17 cellular contexts compared by ENCODE assay signal in the genomic region with DNA sequence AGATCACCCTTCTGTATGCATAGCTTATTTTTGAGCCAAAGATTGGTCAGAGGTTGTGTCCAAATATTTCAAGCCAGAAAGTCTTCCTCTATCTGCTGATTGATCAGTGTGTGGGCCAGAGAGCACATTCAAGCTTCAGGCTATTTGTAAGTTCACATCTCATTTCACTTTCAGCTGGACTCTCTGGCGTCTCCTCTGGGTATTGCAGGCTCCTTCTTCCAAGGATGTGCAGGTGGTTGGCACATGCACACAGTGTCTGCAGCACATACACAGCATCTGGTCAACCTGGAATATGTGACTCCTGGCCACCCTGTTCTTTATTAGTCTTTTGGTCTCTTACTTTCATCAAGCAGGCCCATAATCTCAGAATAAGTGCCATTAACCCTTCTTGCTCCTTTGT.
DNase-seq lines count a peak whose midpoint lies in the region; ATAC-seq, FAIRE-seq and TF ChIP-seq lines count a peak whose summit lies in the region.
"Had no signal": no experiment of that assay in that cellular context is flagged by ENCODE, and none has a peak within 500 bp of the region (broad histone marks: within the 10 kb centered on the region; RNA-seq: fewer than 3 reads in every experiment).

No MANE protein-coding gene starts in this region.

- peak; percentile 7 for DNase-seq in Calu3
- peak; percentile 46 for DNase-seq in HT-29 (ENCODE audit: low spot score)
- peak; percentile 7 for DNase-seq in amniotic epithelial cell (ENCODE audit: low read depth)
- no peak for DNase-seq in keratinocyte (ENCODE audit: low read depth, low spot score)
- DNase-seq in HAP-1 (ENCODE audit: low spot score in 2 of 2): no peak
- DNase-seq in SW480 (ENCODE audit: low spot score): no peak
- DNase-seq in CD4-positive, alpha-beta T cell: no peak
- DNase-seq in tibial nerve (ENCODE audit: low spot score in 2 of 2): no peak
- DNase-seq: activated naive CD8-positive, alpha-beta T cell treated with anti-CD3 and anti-CD28 coated beads, Interleukin-2, amount 50 U/mL, for 24 hours; C1 segment of cervical spinal cord; dorsolateral prefrontal cortex; gastrocnemius medialis; NCI-H2081 treated with DMSO at 0.1 percent for 48 hours; stimulated activated CD4-positive, alpha-beta T cell treated with anti-CD3 and anti-CD28 coated beads, Interleukin-2, amount 100 ng/mL, for 48 hours; stimulated activated naive B cell treated with anti-CD40 and anti-IgM and Interleukin-4, amounts not matched to agents 10 μg/mL and 1 μg/mL and 100 μg/mL, for 72 hours had no signal

- H3K27ac Mint-ChIP-seq in Calu3 (ENCODE audit: unreplicated experiment): no peak overlapping the region
- no peak overlapping the region for H3K27ac Mint-ChIP-seq in CD4-positive, alpha-beta T cell
- H3K27ac Mint-ChIP-seq: activated naive CD8-positive, alpha-beta T cell treated with anti-CD3 and anti-CD28 coated beads, Interleukin-2, amount 50 U/mL, for 24 hours; stimulated activated naive B cell treated with anti-CD40 and anti-IgM and Interleukin-4, amounts not matched to agents 10 μg/mL and 1 μg/mL and 100 μg/mL, for 72 hours had no signal

- H3K36me3 ChIP-seq in keratinocyte (ENCODE audit: control insufficient read depth in 2 of 2, extremely low read depth in 1 of 2, insufficient read depth in 2 of 2, low read length in 2 of 2) (no peaks in the 10 kb centered on the region), HAP-1 (replicated peaks) (no peaks in the 10 kb centered on the region), tibial nerve (no peaks in the 10 kb centered on the region)
- H3K36me3 ChIP-seq: gastrocnemius medialis had no signal

- no peak for TF ChIP-seq POLR2A in tibial nerve (IDR thresholded peaks at IDR 0.05)

- 61 to 65% methylated on average over 1 of the region's 1 CpG for WGBS in tibial nerve, 2 donors

- peaks cover 9% of the 10 kb centered on the region for H3K4me1 Mint-ChIP-seq in Calu3 (ENCODE audit: low read depth, unreplicated experiment)
- no peaks in the 10 kb centered on the region for H3K4me1 Mint-ChIP-seq in CD4-positive, alpha-beta T cell (ENCODE audit: low read depth)
- H3K4me1 Mint-ChIP-seq: activated naive CD8-positive, alpha-beta T cell treated with anti-CD3 and anti-CD28 coated beads, Interleukin-2, amount 50 U/mL, for 24 hours; stimulated activated naive B cell treated with anti-CD40 and anti-IgM and Interleukin-4, amounts not matched to agents 10 μg/mL and 1 μg/mL and 100 μg/mL, for 72 hours had no signal

- no TSS peak for BruUV-seq in Calu3 (replicated peaks; lab: Mats Ljungman, UMichigan)

- no peak overlapping the region for H3K4me2 ChIP-seq in keratinocyte (ENCODE audit: control insufficient read depth, extremely low read depth, insufficient read depth, low read depth, low read length)
- H3K4me2 ChIP-seq: KMS-11 had no signal

- no peaks in the 10 kb centered on the region for H3K9me3 ChIP-seq in keratinocyte (ENCODE audit: control insufficient read depth, low read depth, low read length)
- no peaks in the 10 kb centered on the region for H3K9me3 ChIP-seq in HAP-1
- no peaks in the 10 kb centered on the region for H3K9me3 ChIP-seq in CD4-positive, alpha-beta T cell (ENCODE audit: control insufficient read depth, low read length)
- no peaks in the 10 kb centered on the region for H3K9me3 ChIP-seq in tibial nerve
- H3K9me3 ChIP-seq: gastrocnemius medialis had no signal

- dilution Hi-C loops in keratinocyte (cut with MboI; ENCODE audit: extremely low pct_ligation_motif_present, low sequenced_read_pairs): no loop called here

- no peak overlapping the region for H2AFZ ChIP-seq in keratinocyte (ENCODE audit: control insufficient read depth, low read length)

- no peak overlapping the region for H3K4me3 ChIP-seq in keratinocyte (ENCODE audit: control insufficient read depth in 2 of 3, extremely low read depth in 1 of 3, insufficient read depth in 2 of 3, low read depth in 1 of 3, low read length in 3 of 3)
- H3K4me3 ChIP-seq in HAP-1: no peak overlapping the region
- no peak overlapping the region for H3K4me3 ChIP-seq in tibial nerve
- H3K4me3 ChIP-seq: dorsolateral prefrontal cortex, gastrocnemius medialis had no signal

- ATAC-seq in CD4-positive, alpha-beta T cell (ENCODE audit: poor library complexity): no peak
- ATAC-seq: activated CD4-positive, CD25-positive, alpha-beta regulatory T cell treated with anti-CD3 and anti-CD28 coated beads, Interleukin-2, amount 50 U/mL, for 24 hours; activated naive CD8-positive, alpha-beta T cell treated with anti-CD3 and anti-CD28 coated beads, Interleukin-2, amount 50 U/mL, for 24 hours; gastrocnemius medialis; stimulated activated naive B cell treated with anti-CD40 and anti-IgM and Interleukin-4, amounts not matched to agents 10 μg/mL and 1 μg/mL and 100 μg/mL, for 72 hours had no signal

- in situ Hi-C loops in HAP-1 (cut with MboI; ENCODE audit: low sequenced_read_pairs): no loop called here

- no peak for TF ChIP-seq CTCF in Calu3 (IDR thresholded peaks at IDR 0.05; ENCODE audit: unreplicated experiment)
- TF ChIP-seq CTCF in keratinocyte (optimal IDR thresholded peaks at IDR 0.05 in 1 of 3, IDR thresholded peaks at IDR 0.05 in 1 of 3, conservative IDR thresholded peaks at IDR 0.05 in 1 of 3; ENCODE audit: extremely low read depth in 1 of 3, insufficient read depth in 2 of 3, low read length in 3 of 3): peak; percentile 15 to 51 (median 32)
- TF ChIP-seq CTCF in CD4-positive, alpha-beta T cell (IDR thresholded peaks at IDR 0.05): no peak
- TF ChIP-seq CTCF in tibial nerve (IDR thresholded peaks at IDR 0.05): no peak

- no peak for TF ChIP-seq EP300 in tibial nerve (IDR thresholded peaks at IDR 0.05)

- no peaks in the 10 kb centered on the region for H3K27me3 Mint-ChIP-seq in Calu3 (ENCODE audit: unreplicated experiment)
- H3K27me3 Mint-ChIP-seq in CD4-positive, alpha-beta T cell: no peaks in the 10 kb centered on the region
- H3K27me3 Mint-ChIP-seq: activated naive CD8-positive, alpha-beta T cell treated with anti-CD3 and anti-CD28 coated beads, Interleukin-2, amount 50 U/mL, for 24 hours; stimulated activated naive B cell treated with anti-CD40 and anti-IgM and Interleukin-4, amounts not matched to agents 10 μg/mL and 1 μg/mL and 100 μg/mL, for 72 hours had no signal

- H3K27me3 ChIP-seq in keratinocyte (ENCODE audit: control insufficient read depth, extremely low read depth, insufficient read depth, low read length): no peaks in the 10 kb centered on the region
- H3K27me3 ChIP-seq in HAP-1 (ENCODE audit: low read depth): peaks cover 3% of the 10 kb centered on the region; the same call in 1 of the 2 replicates
- H3K27me3 ChIP-seq in CD4-positive, alpha-beta T cell (ENCODE audit: control insufficient read depth, insufficient read depth, low read length): no peaks in the 10 kb centered on the region
- no peaks in the 10 kb centered on the region for H3K27me3 ChIP-seq in tibial nerve
- H3K27me3 ChIP-seq: dorsolateral prefrontal cortex, gastrocnemius medialis had no signal

- intact Hi-C loops in Calu3 (cut with micrococcal nuclease; ENCODE audit: unreplicated experiment): no loop called here
- intact Hi-C loops in CD4-positive, alpha-beta T cell (cut with DNase I, micrococcal nuclease): no loop called here

- H3K9ac ChIP-seq in keratinocyte (ENCODE audit: control insufficient read depth, extremely low read depth, insufficient read depth, low read length): no peak overlapping the region
- H3K9ac ChIP-seq: KMS-11 had no signal

- CTCF ChIA-PET in Calu3 (lab: Charles Lee): interaction anchor here (1.0 kb wide), 1 partner anchor 23 kb away, joined by 3 read pairs; no protein-coding TSS in a partner anchor
- CTCF ChIA-PET in CD4-positive, alpha-beta T cell (lab: Charles Lee): no interaction called here

- H4K20me1 ChIP-seq in keratinocyte (ENCODE audit: control insufficient read depth, extremely low read depth, insufficient read depth, low read length): no peaks in the 10 kb centered on the region

- H3K4me1 ChIP-seq in keratinocyte (ENCODE audit: control insufficient read depth, extremely low read depth, insufficient read depth, low read length) (no peaks in the 10 kb centered on the region), HAP-1 (no peaks in the 10 kb centered on the region), tibial nerve (no peaks in the 10 kb centered on the region)
- H3K4me1 ChIP-seq: gastrocnemius medialis had no signal

- no peak overlapping the region for H3K27ac ChIP-seq in keratinocyte (ENCODE audit: control insufficient read depth, insufficient read depth, low read length)
- no peak overlapping the region for H3K27ac ChIP-seq in CD4-positive, alpha-beta T cell (ENCODE audit: low read depth, low read length)
- no peak overlapping the region for H3K27ac ChIP-seq in tibial nerve
- H3K27ac ChIP-seq: dorsolateral prefrontal cortex, gastrocnemius medialis, KMS-11 had no signal

- H3K79me2 ChIP-seq in keratinocyte (ENCODE audit: control insufficient read depth, insufficient read depth, low read length): no peaks in the 10 kb centered on the region

- no peaks in the 10 kb centered on the region for H3K9me3 Mint-ChIP-seq in Calu3 (ENCODE audit: low read depth, unreplicated experiment)
- H3K9me3 Mint-ChIP-seq in CD4-positive, alpha-beta T cell: no peaks in the 10 kb centered on the region
- H3K9me3 Mint-ChIP-seq: stimulated activated naive B cell treated with anti-CD40 and anti-IgM and Interleukin-4, amounts not matched to agents 10 μg/mL and 1 μg/mL and 100 μg/mL, for 72 hours had no signal

- POLR2A ChIA-PET in CD4-positive, alpha-beta T cell (lab: Charles Lee): no interaction called here

- H3K4me3 Mint-ChIP-seq in Calu3 (ENCODE audit: low read depth, unreplicated experiment): no peak overlapping the region
- H3K4me3 Mint-ChIP-seq in CD4-positive, alpha-beta T cell: no peak overlapping the region
- H3K4me3 Mint-ChIP-seq: activated naive CD8-positive, alpha-beta T cell treated with anti-CD3 and anti-CD28 coated beads, Interleukin-2, amount 50 U/mL, for 24 hours; stimulated activated naive B cell treated with anti-CD40 and anti-IgM and Interleukin-4, amounts not matched to agents 10 μg/mL and 1 μg/mL and 100 μg/mL, for 72 hours had no signal

- no peaks in the 10 kb centered on the region for H3K36me3 Mint-ChIP-seq in Calu3 (ENCODE audit: insufficient read depth, unreplicated experiment)
- no peaks in the 10 kb centered on the region for H3K36me3 Mint-ChIP-seq in CD4-positive, alpha-beta T cell (ENCODE audit: low read depth)
- H3K36me3 Mint-ChIP-seq: stimulated activated naive B cell treated with anti-CD40 and anti-IgM and Interleukin-4, amounts not matched to agents 10 μg/mL and 1 μg/mL and 100 μg/mL, for 72 hours had no signal

- H3K9me1 ChIP-seq in keratinocyte (ENCODE audit: control insufficient read depth, extremely low read depth, insufficient read depth, low read length): no peaks in the 10 kb centered on the region

- FAIRE-seq in keratinocyte (lab: Jason Lieb, UNC): no peak

Comparison
In these comparisons a context has a peak if more than half of its experiments do, and no peak if none do; other contexts are left out.
1. DNase-seq: peak in Calu3 (single experiment), HT-29 (single experiment) and amniotic epithelial cell (single experiment); none in keratinocyte (single experiment), HAP-1 (0 of 2), SW480 (single experiment), CD4-positive, alpha-beta T cell (0 of 10) and tibial nerve (0 of 2).
2. CTCF ChIP-seq: peak in keratinocyte (3 of 3); none in Calu3 (single experiment), CD4-positive, alpha-beta T cell (single experiment) and tibial nerve (0 of 5).